In the genomic region with DNA sequence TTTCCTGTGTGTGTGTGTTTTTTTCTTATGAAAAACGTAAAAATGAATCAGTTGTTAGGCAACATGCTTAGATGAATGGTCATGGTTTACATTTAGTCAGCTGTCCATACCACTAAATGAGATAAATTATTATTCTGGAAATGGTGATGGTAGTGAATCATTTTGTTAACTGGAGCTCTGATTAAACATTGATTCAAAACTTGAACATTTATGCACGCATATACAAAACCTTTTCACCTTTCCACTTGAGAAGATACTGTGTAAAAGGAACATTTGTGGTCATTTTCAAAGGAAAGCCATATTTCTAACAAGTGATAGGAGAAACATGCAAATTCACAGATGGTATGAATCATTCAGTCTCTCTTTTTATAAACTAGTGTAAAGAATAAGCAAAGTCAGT, we compare ENCODE assay signal across 14 cellular contexts.
A peak's percentile ranks its signal among the peaks of the same experiment; 100 is the strongest.
DNase-seq lines count a peak whose midpoint lies in the region; ATAC-seq, FAIRE-seq and TF ChIP-seq lines count a peak whose summit lies in the region.
"Had no signal": no experiment of that assay in that cellular context is flagged by ENCODE, and none has a peak within 500 bp of the region (broad histone marks: within the 10 kb centered on the region; RNA-seq: fewer than 3 reads in every experiment).

No MANE protein-coding gene starts in this region.

- in situ Hi-C loops in brain microvascular endothelial cell (cut with HindIII; ENCODE audit: low pct_ligation_motif_present, low sequenced_read_pairs) = no loop called here

- peak; percentile 39 for ATAC-seq in GM18870 (IDR thresholded peaks at IDR 0.05; ENCODE audit: unreplicated experiment)
- ATAC-seq in naive thymus-derived CD8-positive, alpha-beta T cell = no peak
- ATAC-seq: HepG2, upper lobe of right lung had no signal

- H3K4me1 Mint-ChIP-seq in naive thymus-derived CD8-positive, alpha-beta T cell = no peaks in the 10 kb centered on the region

- DNase-seq in HS-5 (ENCODE audit: low read depth) = peak; percentile 90
- DNase-seq in brain microvascular endothelial cell = peak; percentile 28
- DNase-seq in non-pigmented ciliary epithelial cell (ENCODE audit: low read depth) = peak; percentile 97
- DNase-seq in DMS 273 (lab: John Stamatoyannopoulos, UW; ENCODE audit: unreplicated experiment) = no peak
- DNase-seq in NCI-H146 (lab: John Stamatoyannopoulos, UW) = no peak
- DNase-seq in naive thymus-derived CD8-positive, alpha-beta T cell = no peak
- DNase-seq in small intestine = no peak
- DNase-seq: activated CD4-positive, CD25-positive, alpha-beta regulatory T cell; activated naive CD4-positive, alpha-beta T cell treated with anti-CD3 and anti-CD28 coated beads for 36 hours; DMS79 treated with DMSO at 0.1 percent for 48 hours; NCI-H2081; upper lobe of right lung had no signal

- peak overlapping the region; percentile 96 for H3K27ac ChIP-seq in brain microvascular endothelial cell
- no peak overlapping the region for H3K27ac ChIP-seq in small intestine (ENCODE audit: low read depth in 1 of 2, low read length in 1 of 2)
- H3K27ac ChIP-seq: upper lobe of right lung had no signal

- no peaks in the 10 kb centered on the region for H3K9me3 ChIP-seq in small intestine (ENCODE audit: control insufficient read depth, low read depth)
- H3K9me3 ChIP-seq: upper lobe of right lung had no signal

- H3K36me3 ChIP-seq in brain microvascular endothelial cell (replicated peaks) (no peaks in the 10 kb centered on the region), small intestine (ENCODE audit: control insufficient read depth in 2 of 2, insufficient read depth in 2 of 2, low read length in 2 of 2) (no peaks in the 10 kb centered on the region)
- H3K36me3 ChIP-seq: upper lobe of right lung had no signal

- no peak overlapping the region for H3K27ac Mint-ChIP-seq in naive thymus-derived CD8-positive, alpha-beta T cell
- H3K27ac Mint-ChIP-seq: activated naive CD4-positive, alpha-beta T cell treated with anti-CD3 and anti-CD28 coated beads for 36 hours had no signal

- H3K27me3 ChIP-seq in brain microvascular endothelial cell (replicated peaks) (no peaks in the 10 kb centered on the region), small intestine (ENCODE audit: control insufficient read depth in 2 of 2, insufficient read depth in 2 of 2, low read length in 2 of 2) (no peaks in the 10 kb centered on the region)
- H3K27me3 ChIP-seq: upper lobe of right lung had no signal

- peaks cover 4 to 20% (median 7%) of the 10 kb centered on the region in 5 donors for H3K27me3 Mint-ChIP-seq in naive thymus-derived CD8-positive, alpha-beta T cell

- POLR2A ChIA-PET in naive thymus-derived CD8-positive, alpha-beta T cell (lab: Charles Lee) = no interaction called here

- no peak overlapping the region for H3K4me3 Mint-ChIP-seq in naive thymus-derived CD8-positive, alpha-beta T cell
- H3K4me3 Mint-ChIP-seq: activated naive CD4-positive, alpha-beta T cell treated with anti-CD3 and anti-CD28 coated beads for 36 hours had no signal

- no peaks in the 10 kb centered on the region for H3K4me1 ChIP-seq in small intestine (ENCODE audit: control insufficient read depth in 2 of 2, insufficient read depth in 1 of 2, low read depth in 1 of 2, low read length in 1 of 2)
- H3K4me1 ChIP-seq: upper lobe of right lung had no signal

- H3K36me3 Mint-ChIP-seq in naive thymus-derived CD8-positive, alpha-beta T cell = no peaks in the 10 kb centered on the region

- no peak overlapping the region for H3K4me3 ChIP-seq in brain microvascular endothelial cell (ENCODE audit: low read depth, low read length)
- H3K4me3 ChIP-seq in small intestine (ENCODE audit: low read depth in 1 of 2, low read length in 2 of 2) = no peak overlapping the region
- H3K4me3 ChIP-seq: upper lobe of right lung had no signal

- FAIRE-seq in small intestine (lab: Jason Lieb, UNC) = no peak
- FAIRE-seq: HepG2 had no signal

- no peak for TF ChIP-seq CTCF in brain microvascular endothelial cell (IDR thresholded peaks at IDR 0.05; ENCODE audit: low read depth, low read length, missing control alignments)

- H3K9me3 Mint-ChIP-seq in naive thymus-derived CD8-positive, alpha-beta T cell = peaks cover 0 to 3% (median 0%) of the 10 kb centered on the region in 9 donors
- H3K9me3 Mint-ChIP-seq: activated naive CD4-positive, alpha-beta T cell treated with anti-CD3 and anti-CD28 coated beads for 36 hours had no signal

- 50 to 53% (median 50%) methylated on average over 2 of the region's 2 CpGs for WGBS in small intestine, 3 donors

Comparison
In these comparisons a context has a peak if more than half of its experiments do, and no peak if none do; other contexts are left out.
1. DNase-seq: peak in HS-5 (single experiment), brain microvascular endothelial cell (single experiment) and non-pigmented ciliary epithelial cell (single experiment); none in DMS 273 (single experiment), NCI-H146 (single experiment), naive thymus-derived CD8-positive, alpha-beta T cell (0 of 10) and small intestine (single experiment).